ENCODE assay signal across 1 cellular context in genomic region chr20:1652960-1653359, GRCh38.
TF ChIP-seq lines count a peak whose summit lies in the region.

No MANE protein-coding gene starts in this region.

TF ChIP-seq in WTC11, 78 proteins besides CTCF, POLR2A, EP300 and RAD21:
- TF ChIP-seq PRDM15 (CRISPR knock-in tag; IDR thresholded peaks at IDR 0.05) (no peak), ATF3 (CRISPR knock-in tag; conservative IDR thresholded peaks at IDR 0.05) (no peak), MLX (CRISPR knock-in tag; IDR thresholded peaks at IDR 0.05) (no peak), E2F4 (CRISPR knock-in tag; IDR thresholded peaks at IDR 0.05; ENCODE audit: borderline replicate concordance, low read depth) (no peak)
TF ChIP-seq in WTC11: peak in this region for 0.
